In the genomic region with DNA sequence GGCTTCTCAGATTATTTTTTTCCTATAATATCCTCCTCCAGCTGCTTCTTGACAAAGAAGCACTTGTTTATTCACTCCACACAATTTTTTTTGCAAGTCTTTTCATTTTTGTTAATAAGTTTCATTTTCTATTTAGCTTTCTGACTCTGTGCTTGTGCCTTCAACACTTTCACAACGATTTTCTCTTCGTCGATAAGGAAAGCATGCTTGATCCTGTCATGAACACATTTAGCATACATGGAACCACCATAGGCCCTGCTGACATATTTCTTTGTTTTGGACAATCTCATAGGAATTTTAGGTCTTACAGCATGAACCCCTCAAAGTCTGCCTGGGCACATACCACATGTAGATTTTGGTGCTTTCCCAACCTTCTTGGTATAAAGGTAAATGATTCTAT, we compare ENCODE assay signal across 22 cellular contexts.
A peak's percentile ranks its signal among the peaks of the same experiment; 100 is the strongest.
DNase-seq lines count a peak whose midpoint lies in the region; ATAC-seq and TF ChIP-seq lines count a peak whose summit lies in the region.
"Had no signal": no experiment of that assay in that cellular context is flagged by ENCODE, and none has a peak within 500 bp of the region (broad histone marks: within the 10 kb centered on the region; RNA-seq: fewer than 3 reads in every experiment).

No MANE protein-coding gene starts in this region.

- BruUV-seq in MCF 10A (replicated peaks; lab: Mats Ljungman, UMichigan) = no TSS peak

- H3K4me3 Mint-ChIP-seq in activated CD8-positive, alpha-beta memory T cell treated with anti-CD3 and anti-CD28 coated beads, Interleukin-2, amount 10 ng/mL, durations not matched to agents 7 days and 5 days = no peak overlapping the region
- H3K4me3 Mint-ChIP-seq in T-helper 17 cell = peak overlapping the region; percentile 81
- peak overlapping the region; percentile 31 for H3K4me3 Mint-ChIP-seq in natural killer cell
- H3K4me3 Mint-ChIP-seq in MCF 10A (ENCODE audit: unreplicated experiment) = no peak overlapping the region

- CTCF ChIA-PET in activated CD8-positive, alpha-beta memory T cell treated with anti-CD3 and anti-CD28 coated beads, Interleukin-2, amount 10 ng/mL, durations not matched to agents 7 days and 5 days (lab: Charles Lee) = interaction anchor here (1.1 to 1.5 kb wide), 2 partner anchors 9 to 554 kb away, joined by 3 read pairs; no protein-coding TSS in a partner anchor
- CTCF ChIA-PET in MCF 10A (lab: Yijun Ruan, JAX) = interaction anchor here (1.0 kb wide), 1 partner anchor 44 kb away, joined by 3 read pairs; no protein-coding TSS in a partner anchor

- H3K27me3 ChIP-seq in MM.1S (replicated peaks; ENCODE audit: insufficient read depth, low read length) = no peaks in the 10 kb centered on the region
- H3K27me3 ChIP-seq in uterus = no peaks in the 10 kb centered on the region
- H3K27me3 ChIP-seq: MG63 had no signal

- H3K27me3 Mint-ChIP-seq in activated CD8-positive, alpha-beta memory T cell treated with anti-CD3 and anti-CD28 coated beads, Interleukin-2, amount 10 ng/mL, durations not matched to agents 7 days and 5 days = peaks cover 50% of the 10 kb centered on the region
- no peaks in the 10 kb centered on the region for H3K27me3 Mint-ChIP-seq in T-helper 17 cell
- peaks cover 5 to 10% of the 10 kb centered on the region in 2 donors for H3K27me3 Mint-ChIP-seq in natural killer cell (ENCODE audit: low read depth in 2 of 2)
- no peaks in the 10 kb centered on the region for H3K27me3 Mint-ChIP-seq in MCF 10A (ENCODE audit: insufficient read depth, unreplicated experiment)

- H3K9me3 Mint-ChIP-seq in activated CD8-positive, alpha-beta memory T cell treated with anti-CD3 and anti-CD28 coated beads, Interleukin-2, amount 10 ng/mL, durations not matched to agents 7 days and 5 days (ENCODE audit: low read depth) = no peaks in the 10 kb centered on the region
- H3K9me3 Mint-ChIP-seq in natural killer cell (no peaks in the 10 kb centered on the region), MCF 10A (ENCODE audit: unreplicated experiment) (no peaks in the 10 kb centered on the region)

- H3K4me2 ChIP-seq in MM.1S (ENCODE audit: low read depth, low read length) = peak overlapping the region; percentile 45

- no peak for TF ChIP-seq CTCF in MM.1S (IDR thresholded peaks at IDR 0.05; ENCODE audit: low read length)
- TF ChIP-seq CTCF in natural killer cell (IDR thresholded peaks at IDR 0.05) = no peak
- no peak for TF ChIP-seq CTCF in uterus (IDR thresholded peaks at IDR 0.05)
- no peak for TF ChIP-seq CTCF in MCF 10A (IDR thresholded peaks at IDR 0.05; ENCODE audit: unreplicated experiment)

- no peaks in the 10 kb centered on the region for H3K36me3 ChIP-seq in MM.1S (replicated peaks; ENCODE audit: insufficient read depth, low read length)
- H3K36me3 ChIP-seq in uterus = no peaks in the 10 kb centered on the region
- H3K36me3 ChIP-seq: MG63 had no signal

- H3K9me2 ChIP-seq in MM.1S (replicated peaks; ENCODE audit: insufficient read depth, low read length) = no peaks in the 10 kb centered on the region

- H3K9ac ChIP-seq in MM.1S (ENCODE audit: low read length) = no peak overlapping the region
- H3K9ac ChIP-seq: GM23248 had no signal

- H3K4me3 ChIP-seq in MM.1S (ENCODE audit: low read length) (no peak overlapping the region), uterus (no peak overlapping the region)
- H3K4me3 ChIP-seq: GM23248, MG63 had no signal

- H3K36me3 Mint-ChIP-seq in activated CD8-positive, alpha-beta memory T cell treated with anti-CD3 and anti-CD28 coated beads, Interleukin-2, amount 10 ng/mL, durations not matched to agents 7 days and 5 days = peaks cover 7% of the 10 kb centered on the region
- H3K36me3 Mint-ChIP-seq in T-helper 17 cell (ENCODE audit: low read depth) (no peaks in the 10 kb centered on the region), natural killer cell (no peaks in the 10 kb centered on the region), MCF 10A (ENCODE audit: insufficient read depth, unreplicated experiment) (no peaks in the 10 kb centered on the region)

- H3K27ac Mint-ChIP-seq in activated CD8-positive, alpha-beta memory T cell treated with anti-CD3 and anti-CD28 coated beads, Interleukin-2, amount 10 ng/mL, durations not matched to agents 7 days and 5 days = peak overlapping the region; percentile 3
- H3K27ac Mint-ChIP-seq in T-helper 17 cell (peak overlapping the region; percentile 88), natural killer cell (peak overlapping the region; percentile 22 to 25), MCF 10A (ENCODE audit: low read depth, unreplicated experiment) (no peak overlapping the region)

- peaks cover 21% of the 10 kb centered on the region for H3F3A ChIP-seq in MM.1S (ENCODE audit: insufficient read depth, low read length)

- no peaks in the 10 kb centered on the region for H3K79me2 ChIP-seq in MM.1S (ENCODE audit: low read length)

- H4K20me1 ChIP-seq in MM.1S (ENCODE audit: insufficient read depth, low read length) = no peaks in the 10 kb centered on the region

- H2AFZ ChIP-seq in MM.1S (ENCODE audit: low read length) = no peak overlapping the region
- H2AFZ ChIP-seq: GM23248 had no signal

- intact Hi-C loops in natural killer cell (cut with micrococcal nuclease) (no loop called here), uterus (cut with DNase I; ENCODE audit: low total_unique reads) (no loop called here), MCF 10A (cut with micrococcal nuclease) (no loop called here)

- DNase-seq in activated CD8-positive, alpha-beta memory T cell treated with anti-CD3 and anti-CD28 coated beads, Interleukin-2, amount 10 ng/mL, durations not matched to agents 7 days and 5 days = no peak
- no peak for DNase-seq in activated CD8-positive, alpha-beta memory T cell treated with anti-CD3 and anti-CD28 coated beads for 24 hours
- DNase-seq in MM.1S (peak; percentile 54), T-helper 17 cell (no peak), natural killer cell (no peak), uterus (no peak), OCI-M1 (lab: John Stamatoyannopoulos, UW) (no peak), MCF 10A (ENCODE audit: unreplicated experiment) (no peak)
- DNase-seq: COR-L47, DMS153, GDM1, GM23248, HCEC 1CT, IMR-90, Karpas-422, MG63, NCI-H1092, NCI-H1436 treated with DMSO at 0.1 percent for 48 hours, NCI-H2029, NCI-H345, NCI-H524 treated with DMSO at 0.1 percent for 48 hours, Right ventricle myocardium superior had no signal

- TF ChIP-seq POLR2A in uterus (IDR thresholded peaks at IDR 0.05) = no peak

- H3K27ac ChIP-seq in MM.1S (ENCODE audit: low read length) = no peak overlapping the region
- H3K27ac ChIP-seq in uterus = no peak overlapping the region
- H3K27ac ChIP-seq: GM23248 had no signal

- H3K4me1 Mint-ChIP-seq in activated CD8-positive, alpha-beta memory T cell treated with anti-CD3 and anti-CD28 coated beads, Interleukin-2, amount 10 ng/mL, durations not matched to agents 7 days and 5 days = peaks cover 55% of the 10 kb centered on the region
- H3K4me1 Mint-ChIP-seq in T-helper 17 cell = peaks cover 45% of the 10 kb centered on the region
- peaks cover 15 to 21% of the 10 kb centered on the region in 2 donors for H3K4me1 Mint-ChIP-seq in natural killer cell
- peaks cover 23% of the 10 kb centered on the region for H3K4me1 Mint-ChIP-seq in MCF 10A (ENCODE audit: insufficient read depth, unreplicated experiment)

- no peaks in the 10 kb centered on the region for H3K9me3 ChIP-seq in MM.1S (replicated peaks; ENCODE audit: insufficient read depth, low read length)
- no peaks in the 10 kb centered on the region for H3K9me3 ChIP-seq in T-helper 17 cell (ENCODE audit: control insufficient read depth, low read length, poor library complexity, severe bottlenecking)
- H3K9me3 ChIP-seq in uterus = no peaks in the 10 kb centered on the region
- H3K9me3 ChIP-seq: MG63 had no signal

- no peak for ATAC-seq in activated CD8-positive, alpha-beta memory T cell treated with anti-CD3 and anti-CD28 coated beads, Interleukin-2, amount 10 ng/mL, durations not matched to agents 7 days and 5 days
- ATAC-seq in T-helper 17 cell (no peak), natural killer cell (no peak)

- peaks cover 42% of the 10 kb centered on the region for H3K4me1 ChIP-seq in MM.1S (ENCODE audit: low read length)
- peaks cover 0 to 4% of the 10 kb centered on the region in 2 donors for H3K4me1 ChIP-seq in uterus

- POLR2A ChIA-PET in MCF 10A (lab: Yijun Ruan, JAX) = no interaction called here

Comparison
In these comparisons a context has a peak if more than half of its experiments do, and no peak if none do; other contexts are left out.
1. H3K4me3 Mint-ChIP-seq: peak in T-helper 17 cell (single experiment) and natural killer cell (single experiment); none in activated CD8-positive, alpha-beta memory T cell treated with anti-CD3 and anti-CD28 coated beads, Interleukin-2, amount 10 ng/mL, durations not matched to agents 7 days and 5 days (single experiment) and MCF 10A (single experiment).